6 cellular contexts compared by ENCODE assay signal in genomic region chr11:6258571-6258998, GRCh38. TPM values are rescaled to one million over a fixed set of nuclear protein-coding genes. Genes with fewer than 3 reads are reported as not detected.
A peak's percentile ranks its signal among the peaks of the same experiment; 100 is the strongest.
DNase-seq lines count a peak whose midpoint lies in the region; TF ChIP-seq lines count a peak whose summit lies in the region.

No MANE protein-coding gene starts in this region.

- DNase-seq in cardiac muscle cell (ENCODE audit: low read depth in 1 of 2, low spot score in 1 of 2) (peak in 1 of 2 donors; percentile 60), cardiac septum (ENCODE audit: low spot score) (no peak), left kidney (ENCODE audit: low read depth, low spot score) (peak; percentile 71), uterus (no peak), inferior parietal cortex (ENCODE audit: extremely low spot score) (no peak), NCI-H187 (lab: John Stamatoyannopoulos, UW) (no peak)

- H3K9me3 ChIP-seq in cardiac muscle cell (ENCODE audit: low read depth) = no peaks in the 10 kb centered on the region
- no peaks in the 10 kb centered on the region for H3K9me3 ChIP-seq in uterus

- H3K4me3 ChIP-seq in cardiac muscle cell (peak overlapping the region; percentile 41), uterus (peak overlapping the region; percentile 32 to 40)

- no peak for TF ChIP-seq POLR2A in uterus (IDR thresholded peaks at IDR 0.05)

- H3K4me1 ChIP-seq in cardiac muscle cell (ENCODE audit: low read depth) = no peaks in the 10 kb centered on the region
- peaks cover 0 to 6% of the 10 kb centered on the region in 2 donors for H3K4me1 ChIP-seq in uterus

- TF ChIP-seq CTCF in cardiac muscle cell (IDR thresholded peaks at IDR 0.05; ENCODE audit: low read depth, low read length) (no peak), uterus (IDR thresholded peaks at IDR 0.05) (no peak)

- intact Hi-C loops in cardiac septum (cut with DNase I) (no loop called here), uterus (cut with DNase I; ENCODE audit: low total_unique reads) (no loop called here)

- H3K36me3 ChIP-seq in cardiac muscle cell (no peaks in the 10 kb centered on the region), uterus (no peaks in the 10 kb centered on the region)

- no peak overlapping the region for H3K27ac ChIP-seq in cardiac muscle cell
- no peak overlapping the region for H3K27ac ChIP-seq in uterus

- no peaks in the 10 kb centered on the region for H3K27me3 ChIP-seq in cardiac muscle cell
- H3K27me3 ChIP-seq in uterus = no peaks in the 10 kb centered on the region

RNA-seq across cellular contexts. Expression of gene CCKBR, which starts 1.1 kb away (rescaled TPM):
- 4.9 and 5.2 TPM in 2 replicates for total RNA-seq in cardiac muscle cell
- polyA plus RNA-seq in cardiac muscle cell = 4.4 and 5.4 TPM in 2 replicates
- not detected for total RNA-seq in cardiac septum
- total RNA-seq in uterus = not detected

RNA-seq across cellular contexts. Expression of gene CNGA4, which starts 19.7 kb away (rescaled TPM):
- total RNA-seq in cardiac muscle cell (0.32 and 0.83 TPM in 2 replicates), cardiac septum (not detected), uterus (under 1 TPM in 3 of 4 donors, not detected in 1; 0.26 to 0.90 (median 0.30) TPM)
- 0.39 TPM in 1 of 2 replicates, not detected in the other for polyA plus RNA-seq in cardiac muscle cell

RNA-seq across cellular contexts. Expression of gene FHIP1B, which starts 24.1 kb away (rescaled TPM):
- total RNA-seq in cardiac muscle cell (27.5 and 46.8 TPM in 2 replicates), cardiac septum (19.7 TPM), uterus (10 to 100 TPM; 15.4 to 39.8 (median 30.7) TPM)
- 32.2 and 35.9 TPM in 2 replicates for polyA plus RNA-seq in cardiac muscle cell

RNA-seq across cellular contexts. Expression of gene C11orf42, which starts 53.2 kb away (rescaled TPM):
- not detected in 2 replicates for total RNA-seq in cardiac muscle cell
- 0.15 and 0.32 TPM in 2 replicates for polyA plus RNA-seq in cardiac muscle cell
- not detected for total RNA-seq in cardiac septum
- total RNA-seq in uterus = not detected

RNA-seq across cellular contexts. Expression of gene OR52W1, which starts 59.6 kb away (rescaled TPM):
- not detected in 2 replicates for total RNA-seq in cardiac muscle cell
- polyA plus RNA-seq in cardiac muscle cell = not detected in 2 replicates
- not detected for total RNA-seq in cardiac septum
- total RNA-seq in uterus = not detected
